19 cellular contexts compared by ENCODE assay signal in genomic region chr2:37975808-37976207, GRCh38.
"Had no signal": no experiment of that assay in that cellular context is flagged by ENCODE, and none has a peak within 500 bp of the region (broad histone marks: within the 10 kb centered on the region; RNA-seq: fewer than 3 reads in every experiment).

No MANE protein-coding gene starts in this region.

- ATAC-seq: HepG2 had no signal

- DNase-seq: IMR-90, Karpas-422, KG1, MM.1S, NCI-H1092 treated with DMSO at 0.1 percent for 48 hours, NCI-H1436, NCI-H2029, NCI-H2081 treated with DMSO at 0.1 percent for 48 hours, NCI-H2171, NCI-H226, NCI-H446, NCI-H510A, NCI-H524 treated with DMSO at 0.1 percent for 48 hours, NCI-H69, NCI-H774, Right ventricle myocardium superior, RPMI8226, SIG-M5 had no signal
